In genomic region chr2:99085400-99085799, GRCh38 we compare ENCODE assay signal across 10 cellular contexts. TPM values are rescaled to one million over a fixed set of nuclear protein-coding genes. Genes with fewer than 3 reads are reported as not detected.
DNase-seq lines count a peak whose midpoint lies in the region; ATAC-seq, FAIRE-seq and TF ChIP-seq lines count a peak whose summit lies in the region.
"Had no signal": no experiment of that assay in that cellular context is flagged by ENCODE, and none has a peak within 500 bp of the region (broad histone marks: within the 10 kb centered on the region; RNA-seq: fewer than 3 reads in every experiment).

No MANE protein-coding gene starts in this region.

- H3K4me3 ChIP-seq in AG10803 (ENCODE audit: low read length) (no peak overlapping the region), GM12865 (ENCODE audit: low read depth, low read length) (no peak overlapping the region), Panc1 (ENCODE audit: low read depth in 2 of 2, low read length in 2 of 2) (no peak overlapping the region), fibroblast of the aortic adventitia (ENCODE audit: low read depth, low read length) (no peak overlapping the region)
- H3K4me3 ChIP-seq: vagina had no signal

- intact Hi-C loops in Panc1 (cut with micrococcal nuclease; ENCODE audit: unreplicated experiment) = loop anchor here (10.0 kb wide), 2 partner anchors 89 to 409 kb away; partner anchors contain the start of gene REV1
- intact Hi-C loops in left cardiac atrium (cut with DNase I) = no loop called here

- peaks cover 6% of the 10 kb centered on the region; the same call in 1 of the 2 replicates for H3K27me3 ChIP-seq in Panc1 (ENCODE audit: control insufficient read depth, insufficient read depth, low read length)
- H3K27me3 ChIP-seq: vagina had no signal

- no peak overlapping the region for H3K27ac ChIP-seq in Panc1 (ENCODE audit: low read length)
- H3K27ac ChIP-seq: epithelial cell of prostate, vagina had no signal

- H3K9me3 ChIP-seq in Panc1 (ENCODE audit: control insufficient read depth, insufficient read depth, low read depth, low read length) = no peaks in the 10 kb centered on the region
- H3K9me3 ChIP-seq: vagina had no signal

- no peaks in the 10 kb centered on the region for H3K36me3 ChIP-seq in Panc1 (ENCODE audit: control insufficient read depth, insufficient read depth, low read length)
- H3K36me3 ChIP-seq: vagina had no signal

- H3K4me1 ChIP-seq in Panc1 (ENCODE audit: control insufficient read depth, insufficient read depth, low read length) = no peaks in the 10 kb centered on the region
- H3K4me1 ChIP-seq: vagina had no signal

- in situ Hi-C loops in Panc1 (cut with HindIII; ENCODE audit: low pct_unique_long_range_greater_than_20kb, low sequenced_read_pairs) = no loop called here
- in situ Hi-C loops in G401 (cut with HindIII; ENCODE audit: low sequenced_read_pairs) = no loop called here

- TF ChIP-seq CTCF in AG10803 (conservative IDR thresholded peaks at IDR 0.05; ENCODE audit: low read length) = peak; percentile 38
- peak; percentile 29 for TF ChIP-seq CTCF in GM12865 (IDR thresholded peaks at IDR 0.05; ENCODE audit: insufficient read depth, low read depth, low read length, missing control alignments)
- TF ChIP-seq CTCF in Panc1 (IDR thresholded peaks at IDR 0.05) = peak; percentile 73
- peak; percentile 29 for TF ChIP-seq CTCF in fibroblast of the aortic adventitia (IDR thresholded peaks at IDR 0.05; ENCODE audit: insufficient read depth, low read length)

- POLR2A ChIA-PET in Panc1 (lab: Charles Lee) = interaction anchor here (0.6 kb wide), 1 partner anchor 96 kb away, joined by 10 read pairs; no protein-coding TSS in a partner anchor

- BruUV-seq in Panc1 (replicated peaks; lab: Mats Ljungman, UMichigan) = no TSS peak

- CTCF ChIA-PET in Panc1 (lab: Charles Lee) = interaction anchor here (0.7 kb wide), 1 partner anchor 783 kb away, joined by 7 read pairs; no protein-coding TSS in a partner anchor

- no peak for TF ChIP-seq POLR2A in GM12892 (IDR thresholded peaks at IDR 0.05; ENCODE audit: low read depth, low read length)

- 0 out of 2 replicates have a peak, but pooled peaks have one; percentile 66 for ATAC-seq in Panc1
- no peak for ATAC-seq in left cardiac atrium

- no peak for FAIRE-seq in GM12892 (lab: Jason Lieb, UNC)

- DNase-seq in AG10803 (ENCODE audit: low read depth) (no peak), GM12865 (ENCODE audit: low read depth) (peak; percentile 45), Panc1 (ENCODE audit: low read depth, low spot score) (no peak), fibroblast of the aortic adventitia (ENCODE audit: low read depth) (no peak), G401 (ENCODE audit: low spot score) (no peak), COR-L47 (lab: John Stamatoyannopoulos, UW) (no peak), GM12892 (ENCODE audit: insufficient read length) (no peak), left cardiac atrium (no peak)

RNA-seq across cellular contexts. Expression of gene C2orf15, which starts 56.1 kb away (rescaled TPM):
- total RNA-seq in Panc1 (2021; ENCODE audit: unreplicated experiment) = 1.5 TPM
- 0.61 TPM for polyA plus RNA-seq in Panc1 (2012; ENCODE audit: insufficient read length)
- total RNA-seq in fibroblast of the aortic adventitia (ENCODE audit: low replicate concordance) = not detected in 2 replicates
- total RNA-seq in G401 (2014; rRNA removed; shearing (Covaris generic)) = 2.4 TPM in 1 of 2 replicates, not detected in the other
- 1.4 TPM for polyA plus RNA-seq in GM12892 (2012; ENCODE audit: missing spikeins)
- under 1 TPM in 1 of 2 donors, not detected in 1; 0.26 TPM for total RNA-seq in left cardiac atrium
- total RNA-seq: vagina had no signal
